ENCODE assay signal across 15 cellular contexts in genomic region chr6:28720357-28721231, GRCh38.
"Had no signal": no experiment of that assay in that cellular context is flagged by ENCODE, and none has a peak within 500 bp of the region (broad histone marks: within the 10 kb centered on the region; RNA-seq: fewer than 3 reads in every experiment).

No MANE protein-coding gene starts in this region.

- H3K4me3 ChIP-seq: adrenal gland, lung, prostate gland had no signal

- H3K4me1 ChIP-seq: adrenal gland, prostate gland had no signal

- H3K27ac ChIP-seq: adrenal gland, epithelial cell of prostate, prostate gland had no signal

- H3K9me3 ChIP-seq: adrenal gland, prostate gland had no signal

- DNase-seq: activated naive CD4-positive, alpha-beta T cell treated with anti-CD3 and anti-CD28 coated beads, Interleukin-2, amount 50 U/mL, for 16 hours; adrenal gland; central memory CD4-positive, alpha-beta T cell; cortex of kidney; effector CD8-positive, alpha-beta T cell; hippocampal formation; left colon; natural killer cell; occipital lobe; stimulated activated naive CD4-positive, alpha-beta T cell; substantia nigra had no signal

- H3K36me3 ChIP-seq: adrenal gland, prostate gland had no signal

- ATAC-seq: left colon, natural killer cell, sciatic nerve had no signal
